In the genomic region with DNA sequence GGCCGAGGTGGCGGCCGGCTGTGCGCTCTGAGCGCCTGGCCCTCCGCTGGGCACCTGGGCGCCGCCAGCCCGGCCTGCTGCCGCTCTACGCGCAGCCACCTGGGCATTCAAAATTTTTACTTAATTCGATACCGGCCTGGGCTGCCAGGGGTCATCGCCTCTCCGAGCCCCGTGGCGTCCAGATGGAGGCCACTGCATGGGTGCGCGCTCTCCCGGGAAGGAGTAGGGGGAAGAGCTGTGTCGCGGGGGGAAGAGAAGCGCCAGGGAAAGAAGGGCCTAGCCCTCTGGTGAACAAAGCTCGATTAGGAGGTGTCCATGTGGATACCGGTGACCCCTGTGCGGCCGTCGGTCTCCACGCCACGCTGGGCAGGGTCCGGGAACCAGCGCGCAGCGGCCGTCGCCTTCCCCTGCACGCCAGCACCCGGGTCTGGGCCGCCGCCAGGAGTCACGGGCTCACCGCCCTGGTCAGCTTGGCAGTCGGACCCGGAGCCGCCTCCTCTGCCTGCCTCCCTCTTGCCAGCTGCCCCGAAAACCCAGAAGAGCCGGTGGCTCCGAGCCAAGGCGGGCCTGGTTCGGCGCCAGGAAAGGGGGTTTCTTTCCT, we compare ENCODE assay signal across 8 cellular contexts. TPM values are rescaled to one million over a fixed set of nuclear protein-coding genes. Genes with fewer than 3 reads are reported as not detected.
DNase-seq lines count a peak whose midpoint lies in the region; ATAC-seq and TF ChIP-seq lines count a peak whose summit lies in the region.

No MANE protein-coding gene starts in this region.

- ATAC-seq in HG02588 (IDR thresholded peaks at IDR 0.05; ENCODE audit: unreplicated experiment) (peak; percentile 8), GM18858 (IDR thresholded peaks at IDR 0.05; ENCODE audit: unreplicated experiment) (no peak)

- no peaks in the 10 kb centered on the region for H3K36me3 ChIP-seq in brain microvascular endothelial cell (replicated peaks)
- H3K36me3 ChIP-seq in iPS-20b (ENCODE audit: insufficient read depth, low read depth, low read length): no peaks in the 10 kb centered on the region
- no peaks in the 10 kb centered on the region for H3K36me3 ChIP-seq in skeletal muscle tissue (ENCODE audit: control insufficient read depth in 3 of 3, insufficient read depth in 3 of 3, low read length in 3 of 3)

- in situ Hi-C loops in brain microvascular endothelial cell (cut with HindIII; ENCODE audit: low pct_ligation_motif_present, low sequenced_read_pairs): no loop called here

- H3K9me3 ChIP-seq in iPS-20b (ENCODE audit: insufficient read depth, low read depth, low read length): no peaks in the 10 kb centered on the region
- H3K9me3 ChIP-seq in skeletal muscle tissue (ENCODE audit: control insufficient read depth in 3 of 3, low read length in 3 of 3): no peaks in the 10 kb centered on the region

- no peak for TF ChIP-seq CTCF in brain microvascular endothelial cell (IDR thresholded peaks at IDR 0.05; ENCODE audit: low read depth, low read length, missing control alignments)

- H3K27me3 ChIP-seq in brain microvascular endothelial cell (replicated peaks): no peaks in the 10 kb centered on the region
- peaks cover 38% of the 10 kb centered on the region for H3K27me3 ChIP-seq in iPS-20b (ENCODE audit: insufficient read depth, low read length)
- H3K27me3 ChIP-seq in skeletal muscle tissue (ENCODE audit: control insufficient read depth in 3 of 3, insufficient read depth in 3 of 3, low read length in 3 of 3): no peaks in the 10 kb centered on the region

- no peak overlapping the region; the same call in 1 of the 2 replicates for H3K9ac ChIP-seq in iPS-20b (ENCODE audit: low read depth, low read length)
- peak overlapping the region; percentile 75 to 92 (median 88) for H3K9ac ChIP-seq in skeletal muscle tissue (ENCODE audit: low read depth in 1 of 3, low read length in 3 of 3)

- peak; percentile 1 to 3 for DNase-seq in activated CD4-positive, alpha-beta T cell treated with anti-CD3 and anti-CD28 coated beads for 4 hours
- no peak for DNase-seq in activated CD4-positive, alpha-beta T cell treated with anti-CD3 and anti-CD28 coated beads, Interleukin-2, amount 50 U/mL, for 1 hour
- DNase-seq in NCI-H774 (lab: John Stamatoyannopoulos, UW) (peak; percentile 33), brain microvascular endothelial cell (peak; percentile 14)

- H3K27ac ChIP-seq in brain microvascular endothelial cell (peak overlapping the region; percentile 53), iPS-20b (ENCODE audit: low read length) (no peak overlapping the region), skeletal muscle tissue (ENCODE audit: low read depth, low read length) (peak overlapping the region; percentile 72)

- H3K4me3 ChIP-seq in brain microvascular endothelial cell (ENCODE audit: low read depth, low read length) (peak overlapping the region; percentile 91), iPS-20b (ENCODE audit: low read length) (peak overlapping the region; percentile 95), skeletal muscle tissue (ENCODE audit: low read length in 3 of 3) (peak overlapping the region; percentile 90 to 98 (median 90))

- H3K4me1 ChIP-seq in iPS-20b (ENCODE audit: insufficient read depth, low read length) (peaks cover under 1% of the 10 kb centered on the region; the same call in 1 of the 2 replicates), skeletal muscle tissue (ENCODE audit: control insufficient read depth in 3 of 3, insufficient read depth in 3 of 3, low read length in 3 of 3) (peaks cover 16 to 20% (median 18%) of the 10 kb centered on the region in 3 donors)

RNA-seq across cellular contexts. Expression of a gene that starts 0.7 kb away (rescaled TPM):
- 28.2 TPM for total RNA-seq in skeletal muscle tissue

RNA-seq across cellular contexts. Expression of a gene that starts 0.9 kb away (rescaled TPM):
- total RNA-seq in skeletal muscle tissue: 16.7 TPM

RNA-seq across cellular contexts. Expression of a gene that starts 26.1 kb away (rescaled TPM):
- 4.7 TPM for total RNA-seq in skeletal muscle tissue

RNA-seq across cellular contexts. Expression of a gene that starts 46.2 kb away (rescaled TPM):
- total RNA-seq in skeletal muscle tissue: 38.1 TPM
